ENCODE assay signal across 8 cellular contexts in genomic region chr22:20703816-20704609, GRCh38.
DNase-seq lines count a peak whose midpoint lies in the region; ATAC-seq and TF ChIP-seq lines count a peak whose summit lies in the region.
"Not testable (repeated sequence)": the region's sequence is repeated elsewhere in the genome, so short reads cannot be mapped to it uniquely, and the experiment has no call there.

No MANE protein-coding gene starts in this region.

- H3K27me3 ChIP-seq in HUES6 (ENCODE audit: control insufficient read depth, insufficient read depth, low read length): peaks cover 14% of the 10 kb centered on the region
- not testable (repeated sequence) for H3K27me3 ChIP-seq in RWPE2 (ENCODE audit: insufficient read depth, poor library complexity, severe bottlenecking); kidney epithelial cell (ENCODE audit: control insufficient read depth, insufficient read depth, low read length)

- not testable (repeated sequence) for H3K36me3 ChIP-seq in HUES6 (ENCODE audit: control insufficient read depth, insufficient read depth, low read length); RWPE2 (ENCODE audit: low read depth); kidney epithelial cell (ENCODE audit: control insufficient read depth, insufficient read depth, low read length)

- not testable (repeated sequence) for H3K4me1 ChIP-seq in HUES6 (ENCODE audit: control insufficient read depth, insufficient read depth, low read length); RWPE2 (ENCODE audit: insufficient read depth, poor library complexity, severe bottlenecking)

- not testable (repeated sequence) for H3K9ac ChIP-seq in HUES6 (ENCODE audit: low read length)

- H3K27ac ChIP-seq in 22Rv1: peak overlapping the region; percentile 89
- not testable (repeated sequence) for H3K27ac ChIP-seq in HUES6 (ENCODE audit: low read depth, low read length)
- H3K27ac ChIP-seq in RWPE2 (ENCODE audit: poor library complexity, severe bottlenecking): peak overlapping the region; percentile 71

- H3K4me1 Mint-ChIP-seq in activated T-cell treated with anti-CD3 and anti-CD28 coated beads, Interleukin-2, amount 50 U/mL, for 4 hours (ENCODE audit: low read depth): peaks cover 14% of the 10 kb centered on the region

- H3K9me3 ChIP-seq in HUES6 (ENCODE audit: control insufficient read depth, insufficient read depth, low read depth, low read length); RWPE2 (ENCODE audit: severe bottlenecking): not testable (repeated sequence)

- ATAC-seq in GM18907 (IDR thresholded peaks at IDR 0.05; ENCODE audit: unreplicated experiment): peak; percentile 2
- ATAC-seq in RWPE2 (ENCODE audit: low read depth): peak; percentile 7
- peak; percentile 4 to 5 for ATAC-seq in activated T-cell treated with anti-CD3 and anti-CD28 coated beads, Interleukin-2, amount 50 U/mL, for 4 hours

- H3K9me3 Mint-ChIP-seq in activated T-cell treated with anti-CD3 and anti-CD28 coated beads, Interleukin-2, amount 50 U/mL, for 4 hours: not testable (repeated sequence)

- H3K4me3 Mint-ChIP-seq in activated T-cell treated with anti-CD3 and anti-CD28 coated beads, Interleukin-2, amount 50 U/mL, for 4 hours: peak overlapping the region; percentile 58

- not testable (repeated sequence) for DNase-seq in RWPE2 (ENCODE audit: low spot score); activated T-cell treated with anti-CD3 and anti-CD28 coated beads, Interleukin-2, amount 50 U/mL, for 4 hours; kidney epithelial cell (ENCODE audit: low read depth); retinal pigment epithelial cell (ENCODE audit: low read depth)
- peak; percentile 60 for DNase-seq in ecto neural progenitor cell (ENCODE audit: low spot score)

- not testable (repeated sequence) for H3K36me3 Mint-ChIP-seq in activated T-cell treated with anti-CD3 and anti-CD28 coated beads, Interleukin-2, amount 50 U/mL, for 4 hours (ENCODE audit: insufficient read depth)

- TF ChIP-seq CTCF in 22Rv1 (IDR thresholded peaks at IDR 0.05) (peak; percentile 26), RWPE2 (IDR thresholded peaks at IDR 0.05; ENCODE audit: poor library complexity, severe bottlenecking) (peak; percentile 18)
- TF ChIP-seq CTCF in kidney epithelial cell (IDR thresholded peaks at IDR 0.05; ENCODE audit: insufficient read depth, low read length, poor library complexity, severe bottlenecking); retinal pigment epithelial cell (conservative IDR thresholded peaks at IDR 0.05; ENCODE audit: low read depth, low read length): not testable (repeated sequence)

- H3K27me3 Mint-ChIP-seq in activated T-cell treated with anti-CD3 and anti-CD28 coated beads, Interleukin-2, amount 50 U/mL, for 4 hours (ENCODE audit: low read depth): not testable (repeated sequence)

- peak overlapping the region; percentile 44 for H3K4me3 ChIP-seq in HUES6 (ENCODE audit: low read depth, low read length)
- peak overlapping the region; percentile 47 for H3K4me3 ChIP-seq in RWPE2 (ENCODE audit: severe bottlenecking)
- peak overlapping the region; percentile 22 for H3K4me3 ChIP-seq in kidney epithelial cell (ENCODE audit: low read depth, low read length)
- H3K4me3 ChIP-seq in retinal pigment epithelial cell (ENCODE audit: low read length): peak overlapping the region; percentile 28
